8 cellular contexts compared by ENCODE assay signal in genomic region chr9:136849960-136850865, GRCh38. TPM values are rescaled to one million over a fixed set of nuclear protein-coding genes. Genes with fewer than 3 reads are reported as not detected.
DNase-seq lines count a peak whose midpoint lies in the region; ATAC-seq, FAIRE-seq and TF ChIP-seq lines count a peak whose summit lies in the region.

No MANE protein-coding gene starts in this region.

- peaks cover 18% of the 10 kb centered on the region for H3K4me1 Mint-ChIP-seq in central memory CD8-positive, alpha-beta T cell

- FAIRE-seq in GM12891 (lab: Jason Lieb, UNC): no peak

- H3K36me3 ChIP-seq in heart right ventricle (peaks cover 0 to 33% (median 11%) of the 10 kb centered on the region in 9 donors), mucosa of descending colon (ENCODE audit: low read depth) (no peaks in the 10 kb centered on the region), aorta (ENCODE audit: control insufficient read depth in 1 of 2, insufficient read depth in 2 of 2, low read length in 1 of 2) (no peaks in the 10 kb centered on the region)

- DNase-seq in heart right ventricle: peak in 1 of 2 donors; percentile 35
- no peak for DNase-seq in Right ventricle myocardium superior
- no peak for DNase-seq in central memory CD8-positive, alpha-beta T cell (ENCODE audit: low spot score in 2 of 2)
- DNase-seq in mucosa of descending colon: peak; percentile 33 to 75 (median 63)
- DNase-seq in aorta: no peak
- no peak for DNase-seq in NCI-H748 treated with DMSO at 0.1 percent for 48 hours (lab: John Stamatoyannopoulos, UW)
- no peak for DNase-seq in GM12891 (ENCODE audit: insufficient read length, low spot score)
- DNase-seq in GM19240 (ENCODE audit: insufficient read length, low spot score): no peak

- H3K4me1 ChIP-seq in heart right ventricle (peaks cover 18 to 50% (median 45%) of the 10 kb centered on the region in 9 donors), mucosa of descending colon (ENCODE audit: low read depth) (peaks cover 11% of the 10 kb centered on the region), aorta (ENCODE audit: control insufficient read depth in 1 of 2, insufficient read depth in 2 of 2, low read length in 2 of 2) (no peaks in the 10 kb centered on the region)

- no peaks in the 10 kb centered on the region for H3K9me3 Mint-ChIP-seq in central memory CD8-positive, alpha-beta T cell

- peak overlapping the region; percentile 91 for H3K4me3 Mint-ChIP-seq in central memory CD8-positive, alpha-beta T cell

- no peak for TF ChIP-seq POLR2A in GM12891 (IDR thresholded peaks at IDR 0.05; ENCODE audit: low read depth, low read length)

- peaks cover 35% of the 10 kb centered on the region for H3K36me3 Mint-ChIP-seq in central memory CD8-positive, alpha-beta T cell (ENCODE audit: insufficient read depth)

- 31 to 37% methylated on average over 43 of the region's 43 CpGs for WGBS in heart right ventricle, 2 donors
- 29 to 30% methylated on average over 41 to 43 of the region's 43 CpGs for WGBS in aorta, 2 donors

- peaks cover 0 to 34% (median 12%) of the 10 kb centered on the region in 7 donors for H3K27me3 ChIP-seq in heart right ventricle
- no peaks in the 10 kb centered on the region for H3K27me3 ChIP-seq in aorta (ENCODE audit: control insufficient read depth in 1 of 2, insufficient read depth in 2 of 2, low read length in 1 of 2)

- H3K27ac ChIP-seq in heart right ventricle (peak overlapping the region; percentile 77 to 96 (median 92)), aorta (ENCODE audit: low read depth in 1 of 2, low read length in 2 of 2) (peak overlapping the region in 1 of 2 donors; percentile 14)

- no peak for ATAC-seq in heart right ventricle
- no peak for ATAC-seq in Right ventricle myocardium superior (ENCODE audit: poor library complexity)
- ATAC-seq in central memory CD8-positive, alpha-beta T cell (replicated peaks; ENCODE audit: extremely low read depth, poor library complexity, severe bottlenecking): no peak
- ATAC-seq in mucosa of descending colon: no peak
- no peak for ATAC-seq in aorta (ENCODE audit: low FRiP score)

- TF ChIP-seq CTCF in heart right ventricle (IDR thresholded peaks at IDR 0.05) (no peak), mucosa of descending colon (IDR thresholded peaks at IDR 0.05) (no peak)

- H3K9me3 ChIP-seq in heart right ventricle (no peaks in the 10 kb centered on the region), mucosa of descending colon (no peaks in the 10 kb centered on the region), aorta (ENCODE audit: control insufficient read depth, low read length) (no peaks in the 10 kb centered on the region)

- H3K4me3 ChIP-seq in heart right ventricle (peak overlapping the region; percentile 39 to 99 (median 82)), mucosa of descending colon (no peak overlapping the region), aorta (ENCODE audit: low read length in 2 of 2) (peak overlapping the region; percentile 32 to 83)

- H3K27me3 Mint-ChIP-seq in central memory CD8-positive, alpha-beta T cell: no peaks in the 10 kb centered on the region

- H3K27ac Mint-ChIP-seq in central memory CD8-positive, alpha-beta T cell (ENCODE audit: low read depth): peak overlapping the region; percentile 94

- intact Hi-C loops in heart right ventricle (cut with DNase I): loop anchor here in 8 of 10 donors (1.0 to 10.0 kb wide), 11 partner anchors 36 to 175 kb away; partner anchors contain the start of genes FBXW5 (in 6 of the 8), TMEM141 (in 3 of the 8), C8G (in 2 of the 8) and TRAF2 (in 2 of the 8)
- intact Hi-C loops in Right ventricle myocardium superior (cut with DNase I): loop anchor here (5.0 kb wide), 1 partner anchor 92 kb away; the partner anchor contains the start of gene FBXW5
- intact Hi-C loops in mucosa of descending colon (cut with DNase I, micrococcal nuclease): no loop called here
- intact Hi-C loops in aorta (cut with DNase I): loop anchor here (2.0 to 10.0 kb wide), 4 partner anchors 37 to 145 kb away; partner anchors contain the start of genes TRAF2 (in 2 of the 2), CLIC3 (in 1 of the 2), FBXW5 (in 1 of the 2) and PAXX (in 1 of the 2)

TF ChIP-seq in GM12891, 5 proteins besides CTCF, POLR2A, EP300 and RAD21:
- TF ChIP-seq SPI1 (IDR thresholded peaks at IDR 0.05; ENCODE audit: low read depth, low read length): no peak
- no peak for TF ChIP-seq PAX5 (IDR thresholded peaks at IDR 0.05; ENCODE audit: insufficient read depth, low read length, severe bottlenecking)
- no peak for TF ChIP-seq TAF1 (IDR thresholded peaks at IDR 0.05; ENCODE audit: low read depth, low read length)
- no peak for TF ChIP-seq POU2F2 (IDR thresholded peaks at IDR 0.05; ENCODE audit: low read depth, low read length)
- no peak for TF ChIP-seq POLR2AphosphoS5 (IDR thresholded peaks at IDR 0.05; ENCODE audit: low read depth, low read length)

RNA-seq across cellular contexts. Expression of gene PHPT1, which starts 1.0 kb away (rescaled TPM):
- total RNA-seq in heart right ventricle (100 to 1,000 TPM; 310 to 376 (median 327) TPM), Right ventricle myocardium superior (345 TPM), mucosa of descending colon (100 to 1,000 TPM in 2 of 3 donors, 10 to 100 TPM in 1; 96.4 to 163 (median 102) TPM), aorta (10 to 100 TPM; 65.6 to 84.1 TPM)
- polyA plus RNA-seq in heart right ventricle (100 to 1,000 TPM; 354 to 650 TPM), aorta (100 to 1,000 TPM; 129 to 165 TPM)
- polyA plus RNA-seq in GM12891 (2012; ENCODE audit: low read depth, missing spikeins): 204 TPM

RNA-seq across cellular contexts. Expression of gene MAMDC4, which starts 1.9 kb away (rescaled TPM):
- 10 to 100 TPM in 2 of 10 donors, 1 to 10 TPM in 8; 4.1 to 11.3 (median 8.3) TPM for total RNA-seq in heart right ventricle
- polyA plus RNA-seq in heart right ventricle: 10 to 100 TPM in 1 of 2 donors, 1 to 10 TPM in 1; 8.0 to 45.4 TPM
- 13.2 TPM for total RNA-seq in Right ventricle myocardium superior
- total RNA-seq in mucosa of descending colon: 10 to 100 TPM; 15.4 to 43.8 (median 18.5) TPM
- total RNA-seq in aorta: 1 to 10 TPM; 2.4 to 5.0 TPM
- polyA plus RNA-seq in aorta: 10 to 100 TPM in 1 of 2 donors, 1 to 10 TPM in 1; 2.6 to 19.0 TPM
- 4.4 TPM for polyA plus RNA-seq in GM12891 (2012; ENCODE audit: low read depth, missing spikeins)

RNA-seq across cellular contexts. Expression of gene AJM1, which starts 7.9 kb away (rescaled TPM):
- total RNA-seq in heart right ventricle: 1 to 10 TPM; 3.6 to 8.3 (median 5.9) TPM
- polyA plus RNA-seq in heart right ventricle: 1 to 10 TPM; 3.4 to 7.6 TPM
- total RNA-seq in Right ventricle myocardium superior: 7.3 TPM
- total RNA-seq in mucosa of descending colon: 10 to 100 TPM in 2 of 3 donors, 1 to 10 TPM in 1; 7.4 to 21.6 (median 16.4) TPM
- 1 to 10 TPM; 6.1 to 6.2 TPM for total RNA-seq in aorta
- 10 to 100 TPM in 1 of 2 donors, under 1 TPM in 1; 0.63 to 26.9 TPM for polyA plus RNA-seq in aorta
- 1.8 TPM for polyA plus RNA-seq in GM12891 (2012; ENCODE audit: low read depth, missing spikeins)

RNA-seq across cellular contexts. Expression of gene EDF1, which starts 15.9 kb away (rescaled TPM):
- total RNA-seq in heart right ventricle (100 to 1,000 TPM; 289 to 375 (median 329) TPM), Right ventricle myocardium superior (325 TPM), mucosa of descending colon (100 to 1,000 TPM; 311 to 445 (median 397) TPM), aorta (100 to 1,000 TPM; 193 to 223 TPM)
- polyA plus RNA-seq in heart right ventricle (1,000 to 10,000 TPM in 1 of 2 donors, 100 to 1,000 TPM in 1; 624 to 1,058 TPM), aorta (100 to 1,000 TPM; 421 to 505 TPM)
- polyA plus RNA-seq in GM12891 (2012; ENCODE audit: low read depth, missing spikeins): 423 TPM

RNA-seq across cellular contexts. Expression of gene TRAF2, which starts 36.1 kb away (rescaled TPM):
- total RNA-seq in heart right ventricle (10 to 100 TPM in 5 of 10 donors, 1 to 10 TPM in 5; 5.4 to 14.8 (median 9.7) TPM), Right ventricle myocardium superior (9.1 TPM), mucosa of descending colon (10 to 100 TPM; 19.6 to 28.2 (median 21.1) TPM), aorta (10 to 100 TPM in 1 of 2 donors, 1 to 10 TPM in 1; 9.1 to 22.1 TPM)
- polyA plus RNA-seq in heart right ventricle (10 to 100 TPM; 10.1 to 17.0 TPM), aorta (10 to 100 TPM in 1 of 2 donors, 1 to 10 TPM in 1; 4.8 to 14.0 TPM)
- 14.1 TPM for polyA plus RNA-seq in GM12891 (2012; ENCODE audit: low read depth, missing spikeins)

Comparison
In these comparisons a context has a peak if more than half of its experiments do, and no peak if none do; other contexts are left out.
1. DNase-seq: peak in mucosa of descending colon (3 of 3); none in Right ventricle myocardium superior (single experiment), central memory CD8-positive, alpha-beta T cell (0 of 2), aorta (0 of 2), NCI-H748 treated with DMSO at 0.1 percent for 48 hours (single experiment), GM12891 (single experiment) and GM19240 (single experiment).
2. intact Hi-C loops: an anchor here in heart right ventricle (1.0 to 10.0 kb wide), Right ventricle myocardium superior (5.0 kb wide) and aorta (2.0 to 10.0 kb wide); none called in mucosa of descending colon.